ENCODE assay signal across 31 cellular contexts in genomic region chr12:110869803-110870202, GRCh38. TPM values are rescaled to one million over a fixed set of nuclear protein-coding genes. Genes with fewer than 3 reads are reported as not detected.
"Had no signal": no experiment of that assay in that cellular context is flagged by ENCODE, and none has a peak within 500 bp of the region (broad histone marks: within the 10 kb centered on the region; RNA-seq: fewer than 3 reads in every experiment).

No MANE protein-coding gene starts in this region.

- H3K27me3 Mint-ChIP-seq: stimulated activated memory B cell treated with anti-CD40 and anti-IgM and Interleukin-4, amounts not matched to agents 10 μg/mL and 1 μg/mL and 100 μg/mL, for 72 hours had no signal

- H3K36me3 ChIP-seq: stomach, suprapubic skin, thoracic aorta, thyroid gland, tibial artery, tibial nerve, transverse colon, upper lobe of left lung, upper lobe of right lung, uterus, vagina had no signal

- H3K4me1 ChIP-seq: stomach, suprapubic skin, testis, thyroid gland, tibial artery, tibial nerve, transverse colon, upper lobe of left lung, upper lobe of right lung, uterus, vagina had no signal

- H3K27me3 ChIP-seq: stomach, suprapubic skin, testis, thyroid gland, tibial artery, tibial nerve, transverse colon, upper lobe of left lung, upper lobe of right lung, uterus, vagina had no signal

- DNase-seq: stimulated activated CD4-positive, alpha-beta T cell treated with anti-CD3 and anti-CD28 coated beads, Interleukin-2, amount 100 ng/mL, for 48 hours; stimulated activated CD4-positive, alpha-beta T cell treated with anti-CD3 and anti-CD28 coated beads, Interleukin-4, amount 100 ng/mL, for 1 hour; stimulated activated CD4-positive, alpha-beta T cell treated with anti-CD3 and anti-CD28 coated beads, Interleukin-4, amount 100 ng/mL, for 24 hours; stimulated activated CD4-positive, alpha-beta T cell treated with anti-CD3 and anti-CD28 coated beads, Interleukin-4, amount 100 ng/mL, for 4 hours; stimulated activated CD8-positive, alpha-beta memory T cell treated with anti-CD3 and anti-CD28 coated beads, Interleukin-4, amount 100 ng/mL, for 48 hours; stimulated activated naive B cell treated with anti-CD40 and anti-IgM and Interleukin-4, amounts not matched to agents 10 μg/mL and 1 μg/mL and 100 μg/mL, for 72 hours; stimulated activated naive CD4-positive, alpha-beta T cell; stimulated activated naive CD4-positive, alpha-beta T cell treated with Interleukin-2 at 50 U/mL for 16 hours; stimulated activated naive CD8-positive, alpha-beta T cell treated with anti-CD3 and anti-CD28 coated beads, Interleukin-15, amount 100 ng/mL, for 72 hours; stimulated activated naive CD8-positive, alpha-beta T cell treated with anti-CD3 and anti-CD28 coated beads, Interleukin-15, Interleukin-2, amounts not matched to agents 100 U/mL and 50 U/mL, for 24 hours; stomach; testis; thyroid gland; tibial artery; transverse colon; trophoblast cell; upper lobe of left lung; upper lobe of right lung; uterus had no signal

- H3K36me3 Mint-ChIP-seq: stimulated activated effector memory CD8-positive, alpha-beta T cell treated with anti-CD3 and anti-CD28 coated beads, Interleukin-12 subunit alpha, Interleukin-12 subunit beta, amount 100 ng/mL, for 72 hours; stimulated activated memory B cell treated with anti-CD40 and anti-IgM and Interleukin-4, amounts not matched to agents 10 μg/mL and 1 μg/mL and 100 μg/mL, for 72 hours; stimulated activated naive B cell treated with anti-CD40 and anti-IgM and Interleukin-4, amounts not matched to agents 10 μg/mL and 1 μg/mL and 100 μg/mL, for 72 hours; type B pancreatic cell had no signal

- ATAC-seq: stimulated activated effector memory CD8-positive, alpha-beta T cell treated with anti-CD3 and anti-CD28 coated beads, Interleukin-12 subunit alpha, Interleukin-12 subunit beta, amount 100 ng/mL, for 72 hours; stimulated activated memory B cell treated with anti-CD40 and anti-IgM and Interleukin-4, amounts not matched to agents 10 μg/mL and 1 μg/mL and 100 μg/mL, for 72 hours; stimulated activated naive B cell treated with anti-CD40 and anti-IgM and Interleukin-4, amounts not matched to agents 10 μg/mL and 1 μg/mL and 100 μg/mL, for 72 hours; stimulated activated naive CD8-positive, alpha-beta T cell treated with anti-CD3 and anti-CD28 coated beads, Interleukin-15, amount 100 ng/mL, for 72 hours; stimulated activated naive CD8-positive, alpha-beta T cell treated with anti-CD3 and anti-CD28 coated beads, Interleukin-15, Interleukin-2, amounts not matched to agents 100 U/mL and 50 U/mL, for 24 hours had no signal

- H3K27ac Mint-ChIP-seq: stimulated activated memory B cell treated with anti-CD40 and anti-IgM and Interleukin-4, amounts not matched to agents 10 μg/mL and 1 μg/mL and 100 μg/mL, for 72 hours; stimulated activated naive B cell treated with anti-CD40 and anti-IgM and Interleukin-4, amounts not matched to agents 10 μg/mL and 1 μg/mL and 100 μg/mL, for 72 hours; stimulated activated naive CD8-positive, alpha-beta T cell treated with anti-CD3 and anti-CD28 coated beads, Interleukin-15, amount 100 ng/mL, for 72 hours; stimulated activated naive CD8-positive, alpha-beta T cell treated with anti-CD3 and anti-CD28 coated beads, Interleukin-15, Interleukin-2, amounts not matched to agents 100 ng/mL and 50 ng/mL, for 24 hours; type B pancreatic cell had no signal

- H3K4me3 Mint-ChIP-seq: stimulated activated effector memory CD8-positive, alpha-beta T cell treated with anti-CD3 and anti-CD28 coated beads, Interleukin-12 subunit alpha, Interleukin-12 subunit beta, amount 100 ng/mL, for 72 hours; stimulated activated memory B cell treated with anti-CD40 and anti-IgM and Interleukin-4, amounts not matched to agents 10 μg/mL and 1 μg/mL and 100 μg/mL, for 72 hours; stimulated activated naive B cell treated with anti-CD40 and anti-IgM and Interleukin-4, amounts not matched to agents 10 μg/mL and 1 μg/mL and 100 μg/mL, for 72 hours; stimulated activated naive CD8-positive, alpha-beta T cell treated with anti-CD3 and anti-CD28 coated beads, Interleukin-15, amount 100 ng/mL, for 72 hours; stimulated activated naive CD8-positive, alpha-beta T cell treated with anti-CD3 and anti-CD28 coated beads, Interleukin-15, Interleukin-2, amounts not matched to agents 100 ng/mL and 50 ng/mL, for 24 hours; type B pancreatic cell had no signal

- H3K27ac ChIP-seq: stomach, suprapubic skin, testis, thoracic aorta, thyroid gland, tibial artery, tibial nerve, transverse colon, upper lobe of left lung, upper lobe of right lung, uterus, vagina had no signal

- H3K4me1 Mint-ChIP-seq: stimulated activated effector memory CD8-positive, alpha-beta T cell treated with anti-CD3 and anti-CD28 coated beads, Interleukin-12 subunit alpha, Interleukin-12 subunit beta, amount 100 ng/mL, for 72 hours; stimulated activated naive CD8-positive, alpha-beta T cell treated with anti-CD3 and anti-CD28 coated beads, Interleukin-15, amount 100 ng/mL, for 72 hours had no signal

- H3K9me3 Mint-ChIP-seq: stimulated activated effector memory CD8-positive, alpha-beta T cell treated with anti-CD3 and anti-CD28 coated beads, Interleukin-12 subunit alpha, Interleukin-12 subunit beta, amount 100 ng/mL, for 72 hours; stimulated activated memory B cell treated with anti-CD40 and anti-IgM and Interleukin-4, amounts not matched to agents 10 μg/mL and 1 μg/mL and 100 μg/mL, for 72 hours; stimulated activated naive CD8-positive, alpha-beta T cell treated with anti-CD3 and anti-CD28 coated beads, Interleukin-15, amount 100 ng/mL, for 72 hours; stimulated activated naive CD8-positive, alpha-beta T cell treated with anti-CD3 and anti-CD28 coated beads, Interleukin-15, Interleukin-2, amounts not matched to agents 100 ng/mL and 50 ng/mL, for 24 hours; type B pancreatic cell had no signal

- H3K9me3 ChIP-seq: stomach, suprapubic skin, testis, thoracic aorta, thyroid gland, tibial artery, tibial nerve, transverse colon, upper lobe of left lung, upper lobe of right lung, uterus, vagina had no signal

- H3K4me3 ChIP-seq: stomach, suprapubic skin, testis, thoracic aorta, thyroid gland, tibial artery, tibial nerve, transverse colon, upper lobe of left lung, upper lobe of right lung, uterus, vagina had no signal

RNA-seq across cellular contexts. Expression of gene CCDC63, which starts 23.0 kb away (rescaled TPM):
- total RNA-seq: stomach, subcutaneous adipose tissue, suprapubic skin, temporal lobe, thoracic aorta, thyroid gland, tibial nerve, transverse colon, upper lobe of left lung, upper lobe of right lung, ureter, urinary bladder, uterus, vagina had no signal
- polyA plus RNA-seq: stomach, urinary bladder had no signal

RNA-seq across cellular contexts. Expression of gene MYL2, which starts 50.6 kb away (rescaled TPM):
- total RNA-seq: subcutaneous adipose tissue, suprapubic skin, temporal lobe, thyroid gland, tibial nerve, upper lobe of left lung, upper lobe of right lung, vagina had no signal
- polyA plus RNA-seq: urinary bladder had no signal
